11 cellular contexts compared by ENCODE assay signal in the genomic region with DNA sequence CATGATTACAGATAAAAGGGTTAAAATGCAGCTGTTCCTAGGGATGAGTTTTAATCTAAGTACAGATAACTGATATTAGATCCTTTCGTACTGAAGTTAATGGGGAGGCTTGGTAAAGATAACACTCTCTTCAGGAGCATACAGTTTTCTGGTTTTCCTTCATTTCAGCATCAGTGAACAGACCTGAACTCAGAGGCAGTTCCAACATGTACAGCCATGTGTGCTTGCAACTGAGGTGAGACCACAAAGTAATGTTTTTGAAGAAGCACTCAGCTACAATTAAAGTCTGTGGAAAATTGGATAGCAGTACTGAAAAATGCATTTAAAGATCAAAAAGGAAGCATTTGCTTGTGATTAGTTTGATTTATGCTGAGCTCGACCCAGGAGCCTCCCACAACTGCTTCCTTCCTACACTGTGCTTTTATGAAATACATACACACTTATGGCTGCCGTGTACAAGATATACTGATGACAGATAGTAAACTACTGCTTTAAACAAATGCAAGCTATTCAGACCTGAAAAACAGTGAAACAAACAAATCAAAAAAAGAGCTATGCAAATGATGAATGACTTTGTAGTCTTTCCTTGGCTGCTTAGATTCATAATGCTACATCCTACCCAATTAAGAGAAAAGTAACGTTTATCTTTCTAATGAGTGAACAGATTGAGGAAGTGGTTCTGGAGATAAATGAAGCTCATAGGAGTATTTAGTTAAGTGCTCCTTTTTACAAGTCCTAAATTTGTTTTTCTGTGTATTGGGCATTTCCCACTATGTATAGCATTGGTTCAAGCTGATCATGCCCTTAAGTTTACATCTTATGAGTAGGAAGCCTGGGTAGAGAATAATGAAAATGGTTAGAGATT.
DNase-seq lines count a peak whose midpoint lies in the region; ATAC-seq and TF ChIP-seq lines count a peak whose summit lies in the region.
"Had no signal": no experiment of that assay in that cellular context is flagged by ENCODE, and none has a peak within 500 bp of the region (broad histone marks: within the 10 kb centered on the region; RNA-seq: fewer than 3 reads in every experiment).

No MANE protein-coding gene starts in this region.

- DNase-seq in OCI-M1 (lab: John Stamatoyannopoulos, UW) = peak; percentile 71
- no peak for DNase-seq in HK-2 (ENCODE audit: unreplicated experiment)
- DNase-seq in kidney glomerular epithelial cell (lab: John Stamatoyannopoulos, UW) = no peak
- DNase-seq in activated CD8-positive, alpha-beta memory T cell treated with anti-CD3 and anti-CD28 coated beads for 24 hours = no peak
- no peak for DNase-seq in caudate nucleus (lab: John Stamatoyannopoulos, UW)
- DNase-seq: left cardiac atrium, NCI-H2081, transverse colon had no signal

- H3K27ac ChIP-seq in caudate nucleus (ENCODE audit: low read depth, low read length) = no peak overlapping the region

- no peak for TF ChIP-seq CTCF in nephron (IDR thresholded peaks at IDR 0.05; ENCODE audit: unreplicated experiment in 3 of 3)

- H3K27ac Mint-ChIP-seq in nephron = peak overlapping the region; percentile 28 to 57 (median 51)

- ATAC-seq in GM18907 (IDR thresholded peaks at IDR 0.05; ENCODE audit: unreplicated experiment) (peak; percentile 53), HG02610 (IDR thresholded peaks at IDR 0.05; ENCODE audit: unreplicated experiment) (peak; percentile 40)

- no peaks in the 10 kb centered on the region for H3K9me3 Mint-ChIP-seq in nephron

- no peak overlapping the region for H3K4me3 Mint-ChIP-seq in nephron

- no peaks in the 10 kb centered on the region for H3K36me3 Mint-ChIP-seq in nephron (ENCODE audit: low read depth)

- peaks cover 33% of the 10 kb centered on the region for H3K4me1 Mint-ChIP-seq in nephron

- no peaks in the 10 kb centered on the region for H3K27me3 Mint-ChIP-seq in nephron (ENCODE audit: low read depth)
